ENCODE assay signal across 17 cellular contexts in genomic region chr1:226948051-226948450, GRCh38. TPM values are rescaled to one million over a fixed set of nuclear protein-coding genes. Genes with fewer than 3 reads are reported as not detected.
DNase-seq lines count a peak whose midpoint lies in the region; ATAC-seq and TF ChIP-seq lines count a peak whose summit lies in the region.
"Had no signal": no experiment of that assay in that cellular context is flagged by ENCODE, and none has a peak within 500 bp of the region (broad histone marks: within the 10 kb centered on the region; RNA-seq: fewer than 3 reads in every experiment).

No MANE protein-coding gene starts in this region.

- H3K27ac Mint-ChIP-seq in activated T-helper 17 cell treated with anti-CD3 and anti-CD28 coated beads, Interleukin-2, amount 50 U/mL, for 72 hours, result peak overlapping the region; percentile 12
- H3K27ac Mint-ChIP-seq: CD4-positive, alpha-beta T cell; GM23338; HFFc6 had no signal

- H3K4me3 Mint-ChIP-seq in activated T-helper 17 cell treated with anti-CD3 and anti-CD28 coated beads, Interleukin-2, amount 50 U/mL, for 72 hours, result no peak overlapping the region
- H3K4me3 Mint-ChIP-seq: CD4-positive, alpha-beta T cell; GM23338; HFFc6 had no signal

- no peaks in the 10 kb centered on the region for H3K27me3 Mint-ChIP-seq in activated T-helper 17 cell treated with anti-CD3 and anti-CD28 coated beads, Interleukin-2, amount 50 U/mL, for 72 hours
- H3K27me3 Mint-ChIP-seq: CD4-positive, alpha-beta T cell had no signal

- no peak for ATAC-seq in activated T-helper 17 cell treated with anti-CD3 and anti-CD28 coated beads, Interleukin-2, amount 50 U/mL, for 72 hours (replicated peaks)
- no peak for ATAC-seq in body of pancreas
- ATAC-seq in gastrocnemius medialis, result no peak
- no peak for ATAC-seq in GM19324 (IDR thresholded peaks at IDR 0.05; ENCODE audit: low FRiP score, unreplicated experiment)
- ATAC-seq: GM23338 had no signal

- H3K36me3 ChIP-seq in body of pancreas (replicated peaks in 1 of 2; ENCODE audit: insufficient read depth in 1 of 2, low read depth in 2 of 2) (no peaks in the 10 kb centered on the region), gastrocnemius medialis (no peaks in the 10 kb centered on the region), tibial nerve (peaks cover 0 to 9% (median 0%) of the 10 kb centered on the region in 3 donors)

- H3K9me3 Mint-ChIP-seq in activated T-helper 17 cell treated with anti-CD3 and anti-CD28 coated beads, Interleukin-2, amount 50 U/mL, for 72 hours, result no peaks in the 10 kb centered on the region
- H3K9me3 Mint-ChIP-seq: CD4-positive, alpha-beta T cell had no signal

- 89 to 91% methylated on average over 2 of the region's 2 CpGs for WGBS in body of pancreas, 2 donors
- WGBS in tibial nerve, 2 donors, result 98 to 100% methylated on average over 2 of the region's 2 CpGs

- TF ChIP-seq POLR2A in body of pancreas (IDR thresholded peaks at IDR 0.05), result no peak
- no peak for TF ChIP-seq POLR2A in gastrocnemius medialis (IDR thresholded peaks at IDR 0.05)
- no peak for TF ChIP-seq POLR2A in tibial nerve (IDR thresholded peaks at IDR 0.05)

- TF ChIP-seq CTCF in body of pancreas (IDR thresholded peaks at IDR 0.05) (no peak), gastrocnemius medialis (IDR thresholded peaks at IDR 0.05 in 4 of 5, conservative IDR thresholded peaks at IDR 0.05 in 1 of 5) (no peak), tibial nerve (IDR thresholded peaks at IDR 0.05) (no peak)

- H3K36me3 Mint-ChIP-seq in activated T-helper 17 cell treated with anti-CD3 and anti-CD28 coated beads, Interleukin-2, amount 50 U/mL, for 72 hours (ENCODE audit: low read depth), result no peaks in the 10 kb centered on the region

- H3K4me1 ChIP-seq in body of pancreas (peaks cover 89% of the 10 kb centered on the region), gastrocnemius medialis (peaks cover 78 to 84% of the 10 kb centered on the region in 2 donors), tibial nerve (peaks cover 0 to 39% (median 6%) of the 10 kb centered on the region in 4 donors)

- no peak for DNase-seq in body of pancreas
- peak; percentile 2 for DNase-seq in mucosa of gallbladder (ENCODE audit: low spot score)
- no peak for DNase-seq in gastrocnemius medialis
- DNase-seq in OCI-M1 (lab: John Stamatoyannopoulos, UW), result no peak
- DNase-seq in tibial nerve (ENCODE audit: low spot score in 2 of 2), result no peak
- DNase-seq: ACHN; CD4-positive, alpha-beta T cell; DMS153; DMS79; GDM1; HCEC 1CT; HFFc6; IMR-90 had no signal

- peaks cover 21% of the 10 kb centered on the region for H3K4me1 Mint-ChIP-seq in activated T-helper 17 cell treated with anti-CD3 and anti-CD28 coated beads, Interleukin-2, amount 50 U/mL, for 72 hours

- H3K27ac ChIP-seq in body of pancreas, result peak overlapping the region; percentile 37 to 98 (median 98)
- H3K27ac ChIP-seq in gastrocnemius medialis, result peak overlapping the region; percentile 98 to 99 (median 99)
- H3K27ac ChIP-seq in tibial nerve, result no peak overlapping the region
- H3K27ac ChIP-seq: C4-2B had no signal

- intact Hi-C loops in body of pancreas (cut with DNase I), result no loop called here
- intact Hi-C loops in gastrocnemius medialis (cut with DNase I; ENCODE audit: low total_unique reads), result loop anchor here (10.0 kb wide), 3 partner anchors 283 to 1257 kb away; partner anchors contain the start of genes ARF1 and OBSCN

- H3K9me3 ChIP-seq in body of pancreas (no peaks in the 10 kb centered on the region), gastrocnemius medialis (no peaks in the 10 kb centered on the region), tibial nerve (no peaks in the 10 kb centered on the region)

- H3K4me3 ChIP-seq in body of pancreas (no peak overlapping the region), gastrocnemius medialis (peak overlapping the region in 1 of 4 donors; percentile 38), tibial nerve (no peak overlapping the region)
- H3K4me3 ChIP-seq: GM23338 had no signal

- H3K27me3 ChIP-seq in body of pancreas (no peaks in the 10 kb centered on the region), gastrocnemius medialis (no peaks in the 10 kb centered on the region), tibial nerve (no peaks in the 10 kb centered on the region)

- in situ Hi-C loops in gastrocnemius medialis (cut with MboI; ENCODE audit: low sequenced_read_pairs in 4 of 4), result no loop called here

- TF ChIP-seq EP300 in tibial nerve (IDR thresholded peaks at IDR 0.05), result no peak

RNA-seq across cellular contexts. Expression of gene COQ8A, which starts 8.0 kb away (rescaled TPM):
- 10 to 100 TPM; 28.8 to 43.1 TPM for total RNA-seq in activated T-helper 17 cell treated with anti-CD3 and anti-CD28 coated beads, Interleukin-2, amount 50 U/mL, for 72 hours
- total RNA-seq in body of pancreas (100 to 1,000 TPM; 116 to 134 TPM), mucosa of gallbladder (109 TPM), gastrocnemius medialis (1,000 to 10,000 TPM in 3 of 4 donors, 100 to 1,000 TPM in 1; 950 to 2,403 (median 1,384) TPM), tibial nerve (10 to 100 TPM; 39.9 to 60.7 (median 55.5) TPM)

Comparison
In these comparisons a context has a peak if more than half of its experiments do, and no peak if none do; other contexts are left out.
1. H3K27ac ChIP-seq: peak in body of pancreas (4 of 4) and gastrocnemius medialis (4 of 4); none in tibial nerve (0 of 4).